ENCODE assay signal across 1 cellular context in genomic region chr3:53169045-53169831, GRCh38.
TF ChIP-seq lines count a peak whose summit lies in the region.

No MANE protein-coding gene starts in this region.

TF ChIP-seq in HepG2, 621 proteins besides CTCF, POLR2A, EP300 and RAD21 (continued from another document and continues in another):
- TF ChIP-seq XRCC5 (optimal IDR thresholded peaks at IDR 0.05; ENCODE audit: low read length), result no peak
- TF ChIP-seq ZNF142 (CRISPR knock-in tag; IDR thresholded peaks at IDR 0.05), result 0 out of 2 replicates have a peak, but pooled peaks have one; percentile 36
- TF ChIP-seq EEA1 (CRISPR knock-in tag; IDR thresholded peaks at IDR 0.05; ENCODE audit: borderline replicate concordance), result no peak
- TF ChIP-seq ZNF407 (CRISPR knock-in tag; IDR thresholded peaks at IDR 0.05; ENCODE audit: not compliant biosample characterization), result no peak
- peak; percentile 69 for TF ChIP-seq FOXP4 (CRISPR knock-in tag; IDR thresholded peaks at IDR 0.05)
- no peak for TF ChIP-seq HMG20B (CRISPR knock-in tag; conservative IDR thresholded peaks at IDR 0.05)
- no peak for TF ChIP-seq KAT7 (CRISPR knock-in tag; IDR thresholded peaks at IDR 0.05; ENCODE audit: borderline replicate concordance)
- TF ChIP-seq ZMYM3 (CRISPR knock-in tag; IDR thresholded peaks at IDR 0.05), result peak; percentile 38; the same call in 1 of the 2 replicates
- TF ChIP-seq PATZ1 (CRISPR knock-in tag; IDR thresholded peaks at IDR 0.05), result peak; percentile 60
- TF ChIP-seq ZNF124 (CRISPR knock-in tag; IDR thresholded peaks at IDR 0.05), result no peak
- 0 out of 2 replicates have a peak, but pooled peaks have one; percentile 13 for TF ChIP-seq MZF1 (CRISPR knock-in tag; IDR thresholded peaks at IDR 0.05; ENCODE audit: borderline replicate concordance)
- no peak for TF ChIP-seq MED13 (CRISPR knock-in tag; IDR thresholded peaks at IDR 0.05)
- no peak for TF ChIP-seq MTF2 (CRISPR knock-in tag; IDR thresholded peaks at IDR 0.05; ENCODE audit: borderline replicate concordance)
- peak; percentile 44; the same call in 1 of the 2 replicates for TF ChIP-seq EED (CRISPR knock-in tag; IDR thresholded peaks at IDR 0.05)
- no peak for TF ChIP-seq DMTF1 (CRISPR knock-in tag; IDR thresholded peaks at IDR 0.05)
- peak; percentile 64; the same call in 1 of the 2 replicates for TF ChIP-seq ZNF292 (CRISPR knock-in tag; IDR thresholded peaks at IDR 0.05; ENCODE audit: borderline replicate concordance, low read depth)
- TF ChIP-seq ZNF230 (CRISPR knock-in tag; IDR thresholded peaks at IDR 0.05), result no peak
- TF ChIP-seq SALL1 (CRISPR knock-in tag; IDR thresholded peaks at IDR 0.05), result peak; percentile 46
- TF ChIP-seq CEBPZ (IDR thresholded peaks at IDR 0.05; ENCODE audit: low read length), result no peak
- TF ChIP-seq SIX1 (CRISPR knock-in tag; IDR thresholded peaks at IDR 0.05; ENCODE audit: borderline replicate concordance), result no peak
- no peak for TF ChIP-seq BRF2 (CRISPR knock-in tag; IDR thresholded peaks at IDR 0.05)
- TF ChIP-seq FOSL2 (CRISPR knock-in tag; IDR thresholded peaks at IDR 0.05), result 0 out of 2 replicates have a peak, but pooled peaks have one; percentile 9
- no peak for TF ChIP-seq ARNTL (CRISPR knock-in tag; IDR thresholded peaks at IDR 0.05)
- TF ChIP-seq PITX1 (CRISPR knock-in tag; IDR thresholded peaks at IDR 0.05), result no peak
- 0 out of 2 replicates have a peak, but pooled peaks have one; percentile 27 for TF ChIP-seq ZNF772 (CRISPR knock-in tag; IDR thresholded peaks at IDR 0.05)
- no peak for TF ChIP-seq SMAD1 (CRISPR knock-in tag; IDR thresholded peaks at IDR 0.05; ENCODE audit: borderline replicate concordance, low read depth)
